In the genomic region with DNA sequence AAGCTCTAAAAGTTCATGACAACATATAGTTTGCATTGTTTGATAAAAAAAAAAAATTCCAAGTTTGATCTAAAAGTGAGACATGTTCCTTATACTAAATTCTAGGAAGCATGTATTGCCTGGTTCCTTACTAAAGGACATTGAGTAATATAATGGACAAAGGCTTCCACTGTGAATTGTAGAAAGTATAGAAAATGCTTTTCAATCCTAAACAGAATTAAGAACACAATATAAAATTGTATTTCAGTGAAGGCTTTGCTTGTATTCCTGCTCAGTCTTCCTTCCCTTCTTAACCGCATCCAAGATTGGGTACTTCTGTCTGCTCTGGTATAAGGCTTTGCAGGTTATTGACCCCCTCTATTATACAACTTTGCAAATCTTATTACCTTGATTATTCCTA, we compare ENCODE assay signal across 23 cellular contexts. TPM values are rescaled to one million over a fixed set of nuclear protein-coding genes. Genes with fewer than 3 reads are reported as not detected.
DNase-seq lines count a peak whose midpoint lies in the region; TF ChIP-seq lines count a peak whose summit lies in the region.
"Had no signal": no experiment of that assay in that cellular context is flagged by ENCODE, and none has a peak within 500 bp of the region (broad histone marks: within the 10 kb centered on the region; RNA-seq: fewer than 3 reads in every experiment).

No MANE protein-coding gene starts in this region.

- peaks cover 7% of the 10 kb centered on the region for H3K9me3 ChIP-seq in MG63
- H3K9me3 ChIP-seq: esophagus squamous epithelium, vagina had no signal

- H3K36me3 Mint-ChIP-seq in osteocyte (ENCODE audit: unreplicated experiment): peaks cover under 1% of the 10 kb centered on the region
- H3K36me3 Mint-ChIP-seq: natural killer cell had no signal

- H3K9me3 Mint-ChIP-seq in osteocyte (ENCODE audit: unreplicated experiment): peaks cover 4% of the 10 kb centered on the region
- H3K9me3 Mint-ChIP-seq: activated CD4-positive, alpha-beta T cell treated with anti-CD3 and anti-CD28 coated beads, Interleukin-2, amount 10 ng/mL, durations not matched to agents 24 days and 14 days; natural killer cell had no signal

- no peak for DNase-seq in AG10803 (ENCODE audit: low read depth)
- no peak for DNase-seq in MG63
- no peak for DNase-seq in foreskin fibroblast
- DNase-seq in osteocyte (ENCODE audit: extremely low spot score, unreplicated experiment): no peak
- DNase-seq in GM13976 (ENCODE audit: low spot score): no peak
- no peak for DNase-seq in DMS79 treated with DMSO at 0.1 percent for 48 hours (lab: John Stamatoyannopoulos, UW)
- DNase-seq in activated CD4-positive, alpha-beta T cell treated with anti-CD3 and anti-CD28 coated beads for 4 hours: no peak
- DNase-seq in GOT3 (lab: John Stamatoyannopoulos, UW): no peak
- DNase-seq: activated CD4-positive, alpha-beta T cell treated with anti-CD3 and anti-CD28 coated beads, Interleukin-2, amount 10 ng/mL, durations not matched to agents 24 days and 14 days; activated CD8-positive, alpha-beta memory T cell treated with anti-CD3 and anti-CD28 coated beads, Interleukin-2, amount 50 U/mL, for 4 hours; activated effector memory CD4-positive, alpha-beta T cell treated with Interleukin-2 at 50 U/mL for 16 hours; amygdala; Calu3; effector CD8-positive, alpha-beta T cell; esophagus squamous epithelium; islet precursor cell; natural killer cell; NCI-H1105 treated with DMSO at 0.1 percent for 48 hours; NCI-H510A treated with DMSO at 0.1 percent for 48 hours; RPMI8226; substantia nigra had no signal

- no peaks in the 10 kb centered on the region for H3K27me3 Mint-ChIP-seq in osteocyte (ENCODE audit: unreplicated experiment)

- TF ChIP-seq CTCF in AG10803 (conservative IDR thresholded peaks at IDR 0.05; ENCODE audit: low read length) (no peak), foreskin fibroblast (IDR thresholded peaks at IDR 0.05; ENCODE audit: low read depth, low read length) (no peak), osteocyte (IDR thresholded peaks at IDR 0.05) (no peak), GM13976 (IDR thresholded peaks at IDR 0.05; ENCODE audit: borderline replicate concordance, control extremely low read depth, extremely low read depth, insufficient read depth, missing control alignments) (no peak)

- peak overlapping the region; percentile 42 for H3K27ac Mint-ChIP-seq in osteocyte (ENCODE audit: unreplicated experiment)
- H3K27ac Mint-ChIP-seq: activated CD4-positive, alpha-beta T cell treated with anti-CD3 and anti-CD28 coated beads, Interleukin-2, amount 10 ng/mL, durations not matched to agents 24 days and 14 days had no signal

- peaks cover 34% of the 10 kb centered on the region for H3K36me3 ChIP-seq in MG63
- H3K36me3 ChIP-seq: esophagus squamous epithelium, vagina had no signal

- peaks cover 49% of the 10 kb centered on the region for H3K4me1 Mint-ChIP-seq in osteocyte (ENCODE audit: unreplicated experiment)

- H3K4me3 ChIP-seq in AG10803 (ENCODE audit: low read length): peak overlapping the region; percentile 95
- peak overlapping the region; percentile 92 for H3K4me3 ChIP-seq in MG63
- peak overlapping the region; percentile 75 to 99 for H3K4me3 ChIP-seq in foreskin fibroblast (ENCODE audit: low read depth in 1 of 2, low read length in 2 of 2)
- H3K4me3 ChIP-seq: lung had no signal

- H3K4me3 Mint-ChIP-seq in osteocyte (ENCODE audit: unreplicated experiment): peak overlapping the region; percentile 19
- H3K4me3 Mint-ChIP-seq: activated CD4-positive, alpha-beta T cell treated with anti-CD3 and anti-CD28 coated beads, Interleukin-2, amount 10 ng/mL, durations not matched to agents 24 days and 14 days; natural killer cell had no signal

- no peaks in the 10 kb centered on the region for H3K27me3 ChIP-seq in MG63
- H3K27me3 ChIP-seq: esophagus squamous epithelium, vagina had no signal

- in situ Hi-C loops in GM13976 (cut with MboI; ENCODE audit: low sequenced_read_pairs, unreplicated experiment): no loop called here

RNA-seq across cellular contexts. Expression of a gene that starts 2.4 kb away (rescaled TPM):
- total RNA-seq in MG63 (2014; rRNA removed; shearing (Covaris generic); ENCODE audit: low replicate concordance): 33.8 and 36.1 TPM in 2 replicates
- total RNA-seq in osteocyte: 25.7 and 27.1 TPM in 2 replicates
